Comparison of ENCODE assay signal across 8 cellular contexts in genomic region chr7:30238721-30239441, GRCh38. TPM values are rescaled to one million over a fixed set of nuclear protein-coding genes. Genes with fewer than 3 reads are reported as not detected.
A peak's percentile ranks its signal among the peaks of the same experiment; 100 is the strongest.
DNase-seq lines count a peak whose midpoint lies in the region; ATAC-seq, FAIRE-seq and TF ChIP-seq lines count a peak whose summit lies in the region.

No MANE protein-coding gene starts in this region.

- DNase-seq in stimulated activated CD4-positive, alpha-beta T cell treated with anti-CD3 and anti-CD28 coated beads, Interleukin-15, amount 100 ng/mL, for 48 hours (ENCODE audit: low read depth in 2 of 2): peak; percentile 32 to 33
- no peak for DNase-seq in stimulated activated CD4-positive, alpha-beta T cell treated with anti-CD3 and anti-CD28 coated beads, Interleukin-12 subunit alpha, Interleukin-12 subunit beta, amount 100 ng/mL, for 4 hours
- DNase-seq in NCI-H1694 (lab: John Stamatoyannopoulos, UW) (peak; percentile 87), adrenal gland (peak; percentile 43 to 86 (median 79)), lung microvascular endothelial cell (ENCODE audit: low read depth in 2 of 2) (peak; percentile 8 to 46), frontal cortex (ENCODE audit: low spot score in 2 of 2) (no peak), globus pallidus (ENCODE audit: low spot score) (no peak)

- H3K36me3 ChIP-seq in adrenal gland (replicated peaks in 1 of 2): no peaks in the 10 kb centered on the region

- no peak for TF ChIP-seq POLR2A in adrenal gland (IDR thresholded peaks at IDR 0.05)

- intact Hi-C loops in adrenal gland (cut with DNase I): no loop called here

- H3K27me3 ChIP-seq in adrenal gland: no peaks in the 10 kb centered on the region

- no peaks in the 10 kb centered on the region for H3K9me3 ChIP-seq in adrenal gland (replicated peaks in 1 of 3)

- peak; percentile 73 for ATAC-seq in HG02678 (IDR thresholded peaks at IDR 0.05; ENCODE audit: unreplicated experiment)

- H3K4me1 ChIP-seq in adrenal gland (replicated peaks in 1 of 2): no peaks in the 10 kb centered on the region

- H3K27ac ChIP-seq in adrenal gland: no peak overlapping the region

- FAIRE-seq in frontal cortex (lab: Jason Lieb, UNC): no peak

- TF ChIP-seq CTCF in adrenal gland (IDR thresholded peaks at IDR 0.05): no peak

- no peak overlapping the region for H3K4me3 ChIP-seq in adrenal gland

RNA-seq across cellular contexts. Expression of gene ZNRF2, which starts 45.5 kb away (rescaled TPM):
- total RNA-seq in adrenal gland (10 to 100 TPM in 7 of 8 donors, 1 to 10 TPM in 1; 9.4 to 36.5 (median 20.4) TPM), lung microvascular endothelial cell (4.4 and 8.1 TPM in 2 replicates), frontal cortex (57.1 TPM)
- 1 to 10 TPM; 4.1 to 6.1 (median 4.5) TPM for polyA plus RNA-seq in adrenal gland

Comparison
In these comparisons a context has a peak if more than half of its experiments do, and no peak if none do; other contexts are left out.
1. DNase-seq: peak in stimulated activated CD4-positive, alpha-beta T cell treated with anti-CD3 and anti-CD28 coated beads, Interleukin-15, amount 100 ng/mL, for 48 hours (2 of 2), NCI-H1694 (single experiment), adrenal gland (7 of 7) and lung microvascular endothelial cell (2 of 2); none in stimulated activated CD4-positive, alpha-beta T cell treated with anti-CD3 and anti-CD28 coated beads, Interleukin-12 subunit alpha, Interleukin-12 subunit beta, amount 100 ng/mL, for 4 hours (single experiment), frontal cortex (0 of 2) and globus pallidus (single experiment).